Comparison of ENCODE assay signal across 18 cellular contexts in the genomic region with DNA sequence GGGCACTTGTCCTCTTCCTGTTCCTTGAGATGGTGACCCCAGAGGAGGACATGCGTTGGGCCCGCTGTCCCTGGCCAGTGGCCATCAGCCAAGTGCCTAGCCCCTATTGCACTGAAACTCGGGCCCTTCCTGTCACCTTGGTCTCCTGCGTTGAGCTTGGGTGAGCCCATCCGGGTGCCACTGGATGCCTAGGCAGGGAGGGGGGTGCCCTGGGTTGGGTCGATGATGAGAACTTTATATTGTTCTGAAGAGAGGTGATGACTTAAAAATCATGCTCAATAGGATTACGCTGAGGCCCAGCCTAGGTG.
DNase-seq lines count a peak whose midpoint lies in the region; ATAC-seq and TF ChIP-seq lines count a peak whose summit lies in the region.
"Had no signal": no experiment of that assay in that cellular context is flagged by ENCODE, and none has a peak within 500 bp of the region (broad histone marks: within the 10 kb centered on the region; RNA-seq: fewer than 3 reads in every experiment).

No MANE protein-coding gene starts in this region.

- H3K9me3 Mint-ChIP-seq in activated T-cell treated with anti-CD3 and anti-CD28 coated beads, Interleukin-2, amount 50 U/mL, for 24 hours: peaks cover 28% of the 10 kb centered on the region

- no peak overlapping the region for H3K4me3 Mint-ChIP-seq in activated T-cell treated with anti-CD3 and anti-CD28 coated beads, Interleukin-2, amount 50 U/mL, for 24 hours

- DNase-seq in activated T-cell treated with anti-CD3 and anti-CD28 coated beads, Interleukin-2, amount 50 U/mL, for 24 hours: peak; percentile 5
- no peak for DNase-seq in activated T-cell treated with anti-CD3 and anti-CD28 coated beads for 4 hours
- DNase-seq in activated CD8-positive, alpha-beta memory T cell treated with anti-CD3 and anti-CD28 coated beads, Interleukin-2, amount 50 U/mL, for 4 hours: peak; percentile 10
- DNase-seq in islet precursor cell: peak; percentile 28
- DNase-seq in stomach: peak; percentile 17
- DNase-seq in RWPE1 (ENCODE audit: low spot score): no peak
- DNase-seq: caudate nucleus; DMS153; effector CD8-positive, alpha-beta T cell; esophagus squamous epithelium; GF-D8; NCI-H526 had no signal

- TF ChIP-seq CTCF in stomach (IDR thresholded peaks at IDR 0.05): no peak
- TF ChIP-seq CTCF in RWPE1 (conservative IDR thresholded peaks at IDR 0.05; ENCODE audit: low read depth): no peak

- TF ChIP-seq EP300 in stomach (IDR thresholded peaks at IDR 0.05): no peak

- peaks cover 23 to 100% (median 98%) of the 10 kb centered on the region in 4 donors for H3K9me3 ChIP-seq in stomach

- no peak overlapping the region for H3K27ac ChIP-seq in stomach
- no peak overlapping the region for H3K27ac ChIP-seq in RWPE1
- H3K27ac ChIP-seq: C4-2B, esophagus squamous epithelium, KMS-11, parathyroid adenoma, SJSA1 had no signal

- H3K27ac Mint-ChIP-seq in activated T-cell treated with anti-CD3 and anti-CD28 coated beads, Interleukin-2, amount 50 U/mL, for 24 hours: no peak overlapping the region

- CTCF ChIA-PET in RWPE1 (lab: Yijun Ruan, JAX): no interaction called here

- H3K4me1 Mint-ChIP-seq in activated T-cell treated with anti-CD3 and anti-CD28 coated beads, Interleukin-2, amount 50 U/mL, for 24 hours (ENCODE audit: low read depth): no peaks in the 10 kb centered on the region

- no peaks in the 10 kb centered on the region for H3K4me1 ChIP-seq in stomach
- H3K4me1 ChIP-seq: esophagus squamous epithelium, parathyroid adenoma, SJSA1 had no signal

- TF ChIP-seq POLR2A in stomach (IDR thresholded peaks at IDR 0.05): no peak

- H3K36me3 Mint-ChIP-seq in activated T-cell treated with anti-CD3 and anti-CD28 coated beads, Interleukin-2, amount 50 U/mL, for 24 hours (ENCODE audit: low read depth): peaks cover 2% of the 10 kb centered on the region

- no peak for ATAC-seq in GM21447 (IDR thresholded peaks at IDR 0.05; ENCODE audit: unreplicated experiment)
- ATAC-seq in GM18870 (IDR thresholded peaks at IDR 0.05; ENCODE audit: unreplicated experiment): no peak

- no peaks in the 10 kb centered on the region for H3K36me3 ChIP-seq in stomach
- H3K36me3 ChIP-seq: esophagus squamous epithelium, SJSA1 had no signal

- 86 to 95% (median 92%) methylated on average over 6 to 7 of the region's 7 CpGs for WGBS in stomach, 5 donors

- POLR2A ChIA-PET in RWPE1 (lab: Yijun Ruan, JAX; ENCODE audit: low non-redundant PET): no interaction called here

- H3K27me3 Mint-ChIP-seq in activated T-cell treated with anti-CD3 and anti-CD28 coated beads, Interleukin-2, amount 50 U/mL, for 24 hours: no peaks in the 10 kb centered on the region

- no peak overlapping the region for H3K4me3 ChIP-seq in stomach
- H3K4me3 ChIP-seq: esophagus squamous epithelium, SJSA1 had no signal

- no peaks in the 10 kb centered on the region for H3K27me3 ChIP-seq in stomach
- H3K27me3 ChIP-seq: esophagus squamous epithelium, SJSA1 had no signal

- intact Hi-C loops in stomach (cut with DNase I; ENCODE audit: low total_unique reads): no loop called here

Comparison
In these comparisons a context has a peak if more than half of its experiments do, and no peak if none do; other contexts are left out.
1. DNase-seq: peak in activated T-cell treated with anti-CD3 and anti-CD28 coated beads, Interleukin-2, amount 50 U/mL, for 24 hours (single experiment), activated CD8-positive, alpha-beta memory T cell treated with anti-CD3 and anti-CD28 coated beads, Interleukin-2, amount 50 U/mL, for 4 hours (single experiment), islet precursor cell (single experiment) and stomach (single experiment); none in activated T-cell treated with anti-CD3 and anti-CD28 coated beads for 4 hours (single experiment) and RWPE1 (single experiment).